In the genomic region with DNA sequence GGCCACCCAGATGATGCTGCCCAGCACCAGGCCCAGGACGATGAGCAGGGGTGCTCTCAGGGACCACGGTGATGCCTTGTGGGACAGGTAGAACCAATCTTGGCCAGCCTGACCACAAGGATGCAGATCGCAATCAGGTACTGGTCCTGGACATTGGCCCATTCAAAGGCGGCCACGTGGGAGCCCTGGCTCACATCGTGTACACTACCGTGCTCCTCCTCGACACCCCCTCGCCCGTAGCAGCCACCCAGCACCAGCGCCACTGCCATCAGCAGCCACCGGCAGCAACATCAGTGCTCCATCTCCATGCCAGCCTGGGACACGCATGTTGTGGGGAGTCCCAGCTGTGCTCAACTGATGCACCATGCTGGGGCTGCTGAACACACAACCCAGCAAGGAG, we compare ENCODE assay signal across 26 cellular contexts. TPM values are rescaled to one million over a fixed set of nuclear protein-coding genes. Genes with fewer than 3 reads are reported as not detected.
DNase-seq lines count a peak whose midpoint lies in the region; ATAC-seq and TF ChIP-seq lines count a peak whose summit lies in the region.
"Had no signal": no experiment of that assay in that cellular context is flagged by ENCODE, and none has a peak within 500 bp of the region (broad histone marks: within the 10 kb centered on the region; RNA-seq: fewer than 3 reads in every experiment).

No MANE protein-coding gene starts in this region.

- H2AK5ac ChIP-seq in IMR-90 (ENCODE audit: low read depth, low read length), result no peak overlapping the region

- POLR2A ChIA-PET in IMR-90 (lab: Charles Lee; ENCODE audit: unreplicated experiment), result no interaction called here

- dilution Hi-C loops in IMR-90 (cut with HindIII; ENCODE audit: low sequenced_read_pairs, unreplicated experiment), result no loop called here

- no peak overlapping the region for H2AK9ac ChIP-seq in IMR-90 (replicated peaks; ENCODE audit: low read depth, low read length, poor library complexity)

- H3K23ac ChIP-seq in IMR-90 (ENCODE audit: low read depth, low read length), result no peak overlapping the region

- no peak overlapping the region for H4K8ac ChIP-seq in IMR-90 (ENCODE audit: low read depth in 2 of 2, low read length in 2 of 2)

- no peak overlapping the region for H3K4me3 ChIP-seq in IMR-90 (ENCODE audit: insufficient read depth, low read depth, low read length)
- no peak overlapping the region for H3K4me3 ChIP-seq in upper lobe of right lung
- H3K4me3 ChIP-seq in vagina, result no peak overlapping the region
- H3K4me3 ChIP-seq: BLaER1, GM12878 had no signal

- no peak overlapping the region for H4K5ac ChIP-seq in IMR-90 (ENCODE audit: low read depth, low read length)

- no peaks in the 10 kb centered on the region for H3K36me3 Mint-ChIP-seq in osteocyte (ENCODE audit: unreplicated experiment)
- no peaks in the 10 kb centered on the region for H3K36me3 Mint-ChIP-seq in T-helper 2 cell treated with Interferon-gamma antibody and Interleukin-4, amounts not matched to agents 5 μg/mL and 100 μg/mL, for 36 hours (ENCODE audit: low read depth)
- H3K36me3 Mint-ChIP-seq: CD14-positive monocyte; CD4-positive, alpha-beta memory T cell; CD8-positive, alpha-beta memory T cell had no signal

- H3K9ac ChIP-seq in IMR-90 (ENCODE audit: low read depth, low read length), result no peak overlapping the region
- H3K9ac ChIP-seq: BLaER1 had no signal

- H4K20me1 ChIP-seq in IMR-90 (ENCODE audit: insufficient read depth, low read length), result no peaks in the 10 kb centered on the region
- H4K20me1 ChIP-seq: BLaER1 had no signal

- H3K9me1 ChIP-seq in IMR-90 (ENCODE audit: insufficient read depth, low read length), result no peaks in the 10 kb centered on the region

- intact Hi-C loops in IMR-90 (cut with micrococcal nuclease), result no loop called here
- intact Hi-C loops in upper lobe of right lung (cut with DNase I), result no loop called here
- intact Hi-C loops in vagina (cut with DNase I), result no loop called here

- TF ChIP-seq CTCF in IMR-90 (conservative IDR thresholded peaks at IDR 0.05; ENCODE audit: low read depth, low read length) (no peak), osteocyte (IDR thresholded peaks at IDR 0.05) (no peak), upper lobe of right lung (IDR thresholded peaks at IDR 0.05) (no peak), vagina (IDR thresholded peaks at IDR 0.05) (no peak)

- H3K36me3 ChIP-seq in IMR-90 (ENCODE audit: control insufficient read depth, insufficient read depth, low read length), result no peaks in the 10 kb centered on the region
- no peaks in the 10 kb centered on the region for H3K36me3 ChIP-seq in upper lobe of right lung
- H3K36me3 ChIP-seq in vagina, result no peaks in the 10 kb centered on the region
- H3K36me3 ChIP-seq: BE2C, BLaER1 had no signal

- no peak for TF ChIP-seq RAD21 in IMR-90 (IDR thresholded peaks at IDR 0.05; ENCODE audit: low read length)

- in situ Hi-C loops in IMR-90 (cut with MboI; ENCODE audit: low sequenced_read_pairs), result no loop called here

- H3K27me3 Mint-ChIP-seq in stimulated activated naive CD8-positive, alpha-beta T cell treated with anti-CD3 and anti-CD28 coated beads, Interleukin-15, amount 100 ng/mL, for 72 hours, result peaks cover 43% of the 10 kb centered on the region
- peaks cover 7% of the 10 kb centered on the region for H3K27me3 Mint-ChIP-seq in osteocyte (ENCODE audit: unreplicated experiment)
- peaks cover 19% of the 10 kb centered on the region for H3K27me3 Mint-ChIP-seq in T-helper 2 cell treated with Interferon-gamma antibody and Interleukin-4, amounts not matched to agents 5 μg/mL and 100 μg/mL, for 36 hours (ENCODE audit: low read depth)

- H3K27ac ChIP-seq in IMR-90 (ENCODE audit: insufficient read depth, low read length) (no peak overlapping the region), upper lobe of right lung (no peak overlapping the region), vagina (no peak overlapping the region)
- H3K27ac ChIP-seq: BLaER1 had no signal

- H3K79me1 ChIP-seq in IMR-90 (ENCODE audit: low read depth in 1 of 2, low read length in 2 of 2), result no peaks in the 10 kb centered on the region

- no peak overlapping the region for H4K91ac ChIP-seq in IMR-90 (ENCODE audit: insufficient read depth, low read depth, low read length)

- no peak for DNase-seq in stimulated activated naive CD8-positive, alpha-beta T cell treated with anti-CD3 and anti-CD28 coated beads, Interleukin-15, Interleukin-2, amounts not matched to agents 100 U/mL and 50 U/mL, for 24 hours
- no peak for DNase-seq in stimulated activated naive CD8-positive, alpha-beta T cell treated with anti-CD3 and anti-CD28 coated beads, Interleukin-15, amount 100 ng/mL, for 72 hours
- no peak for DNase-seq in IMR-90
- peak; percentile 67 for DNase-seq in osteocyte (ENCODE audit: extremely low spot score, unreplicated experiment)
- no peak for DNase-seq in upper lobe of right lung
- no peak for DNase-seq in vagina (ENCODE audit: extremely low spot score in 2 of 2)
- no peak for DNase-seq in T-helper 2 cell treated with Interferon-gamma antibody and Interleukin-4, amounts not matched to agents 5 μg/mL and 100 μg/mL, for 36 hours (ENCODE audit: low spot score)
- DNase-seq in activated CD4-positive, alpha-beta T cell treated with anti-CD3 and anti-CD28 coated beads, Interleukin-2, amount 50 U/mL, for 1 hour, result no peak
- DNase-seq: 8988T; ACHN; BE2C; C1 segment of cervical spinal cord; CD4-positive, alpha-beta memory T cell; CD4-positive, CD25-positive, alpha-beta regulatory T cell; CD8-positive, alpha-beta memory T cell; COR-L47; DMS 273 treated with DMSO at 0.1 percent for 48 hours; DMS153; DMS53; DMS79; DND-41; EL; GDM1 had no signal

- no peaks in the 10 kb centered on the region for H3K9me3 Mint-ChIP-seq in stimulated activated naive CD8-positive, alpha-beta T cell treated with anti-CD3 and anti-CD28 coated beads, Interleukin-15, amount 100 ng/mL, for 72 hours
- no peaks in the 10 kb centered on the region for H3K9me3 Mint-ChIP-seq in osteocyte (ENCODE audit: unreplicated experiment)
- H3K9me3 Mint-ChIP-seq in T-helper 2 cell treated with Interferon-gamma antibody and Interleukin-4, amounts not matched to agents 5 μg/mL and 100 μg/mL, for 36 hours, result no peaks in the 10 kb centered on the region
- H3K9me3 Mint-ChIP-seq: CD4-positive, CD25-positive, alpha-beta regulatory T cell; CD8-positive, alpha-beta memory T cell had no signal

- no peaks in the 10 kb centered on the region for H3K4me1 ChIP-seq in IMR-90 (ENCODE audit: control insufficient read depth, insufficient read depth, low read length)
- H3K4me1 ChIP-seq in upper lobe of right lung, result no peaks in the 10 kb centered on the region
- no peaks in the 10 kb centered on the region for H3K4me1 ChIP-seq in vagina
- H3K4me1 ChIP-seq: BE2C, BLaER1 had no signal

- H2BK120ac ChIP-seq in IMR-90 (ENCODE audit: low read depth, low read length), result no peak overlapping the region

- no peak overlapping the region for H3K14ac ChIP-seq in IMR-90 (replicated peaks; ENCODE audit: low read depth, low read length)

- H2BK15ac ChIP-seq in IMR-90 (ENCODE audit: low read depth, low read length), result no peak overlapping the region

- ATAC-seq in stimulated activated naive CD8-positive, alpha-beta T cell treated with anti-CD3 and anti-CD28 coated beads, Interleukin-15, Interleukin-2, amounts not matched to agents 100 U/mL and 50 U/mL, for 24 hours, result peak; percentile 21
- ATAC-seq in stimulated activated naive CD8-positive, alpha-beta T cell treated with anti-CD3 and anti-CD28 coated beads, Interleukin-15, amount 100 ng/mL, for 72 hours, result no peak
- ATAC-seq in IMR-90 (ENCODE audit: low read depth) (no peak), upper lobe of right lung (peak; percentile 17)
- ATAC-seq: GM12878 had no signal

- H2AFZ ChIP-seq in IMR-90 (replicated peaks; ENCODE audit: low read length, poor library complexity), result peak overlapping the region; percentile 29

- no peak overlapping the region for H3K18ac ChIP-seq in IMR-90 (ENCODE audit: low read depth, low read length)

- CTCF ChIA-PET in IMR-90 (lab: Yijun Ruan, JAX), result interaction anchor here (0.7 kb wide), 1 partner anchor 10 kb away, joined by 4 read pairs; no protein-coding TSS in a partner anchor

- BruUV-seq in IMR-90 (replicated peaks; lab: Mats Ljungman, UMichigan), result no TSS peak

- H3K56ac ChIP-seq in IMR-90 (ENCODE audit: extremely low read depth, insufficient read depth, low read length), result no peak overlapping the region

- H3K27ac Mint-ChIP-seq in stimulated activated naive CD8-positive, alpha-beta T cell treated with anti-CD3 and anti-CD28 coated beads, Interleukin-15, amount 100 ng/mL, for 72 hours, result no peak overlapping the region
- no peak overlapping the region for H3K27ac Mint-ChIP-seq in osteocyte (ENCODE audit: unreplicated experiment)
- no peak overlapping the region for H3K27ac Mint-ChIP-seq in T-helper 2 cell treated with Interferon-gamma antibody and Interleukin-4, amounts not matched to agents 5 μg/mL and 100 μg/mL, for 36 hours
- H3K27ac Mint-ChIP-seq: CD14-positive monocyte; CD4-positive, alpha-beta memory T cell; CD4-positive, CD25-positive, alpha-beta regulatory T cell; CD8-positive, alpha-beta memory T cell had no signal

- 81% methylated on average over 8 of the region's 13 CpGs; no CpG with 5 or more reads in 1 of the 2 experiments for WGBS in IMR-90 (ENCODE audit: extremely low coverage in 2 of 2, insufficient read length in 1 of 2), 2 experiments

- no peaks in the 10 kb centered on the region for H3K4me1 Mint-ChIP-seq in stimulated activated naive CD8-positive, alpha-beta T cell treated with anti-CD3 and anti-CD28 coated beads, Interleukin-15, amount 100 ng/mL, for 72 hours
- no peaks in the 10 kb centered on the region for H3K4me1 Mint-ChIP-seq in osteocyte (ENCODE audit: unreplicated experiment)
- no peaks in the 10 kb centered on the region for H3K4me1 Mint-ChIP-seq in T-helper 2 cell treated with Interferon-gamma antibody and Interleukin-4, amounts not matched to agents 5 μg/mL and 100 μg/mL, for 36 hours (ENCODE audit: low read depth)
- H3K4me1 Mint-ChIP-seq: CD14-positive monocyte; CD4-positive, alpha-beta memory T cell; CD4-positive, CD25-positive, alpha-beta regulatory T cell; CD8-positive, alpha-beta memory T cell had no signal

- no peak overlapping the region for H3K4ac ChIP-seq in IMR-90 (ENCODE audit: low read depth, low read length)

- H3K9me3 ChIP-seq in IMR-90 (ENCODE audit: control insufficient read depth, insufficient read depth, low read length) (peaks cover 2% of the 10 kb centered on the region; the same call in 1 of the 2 replicates), upper lobe of right lung (no peaks in the 10 kb centered on the region), vagina (no peaks in the 10 kb centered on the region)
- H3K9me3 ChIP-seq: BE2C, BLaER1 had no signal

- no peak overlapping the region for H3K4me2 ChIP-seq in IMR-90 (ENCODE audit: low read depth, low read length)
- H3K4me2 ChIP-seq: BLaER1 had no signal

- TF ChIP-seq POLR2A in IMR-90 (IDR thresholded peaks at IDR 0.05; ENCODE audit: low read depth, low read length) (no peak), vagina (IDR thresholded peaks at IDR 0.05) (no peak)

- no peak overlapping the region for H2BK20ac ChIP-seq in IMR-90 (ENCODE audit: low read depth, low read length)

- no peak overlapping the region for H3K4me3 Mint-ChIP-seq in stimulated activated naive CD8-positive, alpha-beta T cell treated with anti-CD3 and anti-CD28 coated beads, Interleukin-15, amount 100 ng/mL, for 72 hours
- no peak overlapping the region for H3K4me3 Mint-ChIP-seq in osteocyte (ENCODE audit: unreplicated experiment)
- no peak overlapping the region for H3K4me3 Mint-ChIP-seq in T-helper 2 cell treated with Interferon-gamma antibody and Interleukin-4, amounts not matched to agents 5 μg/mL and 100 μg/mL, for 36 hours
- H3K4me3 Mint-ChIP-seq: CD14-positive monocyte; CD4-positive, alpha-beta memory T cell; CD4-positive, CD25-positive, alpha-beta regulatory T cell; CD8-positive, alpha-beta memory T cell had no signal

- H2BK5ac ChIP-seq in IMR-90 (ENCODE audit: low read depth, low read length, poor library complexity, severe bottlenecking), result no peak overlapping the region

- H3K27me3 ChIP-seq in IMR-90 (ENCODE audit: control insufficient read depth, insufficient read depth, low read length) (peaks cover 37% of the 10 kb centered on the region), upper lobe of right lung (peaks cover 10% of the 10 kb centered on the region), vagina (no peaks in the 10 kb centered on the region)
- H3K27me3 ChIP-seq: BLaER1 had no signal

RNA-seq across cellular contexts. Expression of a gene that starts 39.0 kb away (rescaled TPM):
- total RNA-seq in IMR-90 (2012; rRNA removed) (1.9 and 2.3 TPM in 2 replicates), osteocyte (13.2 and 15.2 TPM in 2 replicates), upper lobe of right lung (15.7 TPM), vagina (12.0 TPM)
- 12.9 and 13.6 TPM in 2 replicates for polyA plus RNA-seq in IMR-90 (2012; rRNA removed)
- 3.8 and 3.9 TPM in 2 replicates for polyA plus RNA-seq in IMR-90 (2012; cell fraction: cytosol; rRNA removed)
- 111 and 126 TPM in 2 replicates for polyA plus RNA-seq in IMR-90 (2012; cell fraction: nucleus; rRNA removed; ENCODE audit: low replicate concordance)

RNA-seq across cellular contexts. Expression of a gene that starts 40.6 kb away (rescaled TPM):
- total RNA-seq in IMR-90 (2012; rRNA removed) (29.4 and 32.5 TPM in 2 replicates), osteocyte (58.2 and 69.6 TPM in 2 replicates), upper lobe of right lung (53.6 TPM), vagina (28.7 TPM)
- 18.9 and 22.6 TPM in 2 replicates for polyA plus RNA-seq in IMR-90 (2012; rRNA removed)
- polyA plus RNA-seq in IMR-90 (2012; cell fraction: cytosol; rRNA removed), result 6.3 and 8.7 TPM in 2 replicates
- polyA plus RNA-seq in IMR-90 (2012; cell fraction: nucleus; rRNA removed; ENCODE audit: low replicate concordance), result 14.4 and 46.9 TPM in 2 replicates

Comparison
In these comparisons a context has a peak if more than half of its experiments do, and no peak if none do; other contexts are left out.
1. ATAC-seq: peak in stimulated activated naive CD8-positive, alpha-beta T cell treated with anti-CD3 and anti-CD28 coated beads, Interleukin-15, Interleukin-2, amounts not matched to agents 100 U/mL and 50 U/mL, for 24 hours (single experiment) and upper lobe of right lung (single experiment); none in stimulated activated naive CD8-positive, alpha-beta T cell treated with anti-CD3 and anti-CD28 coated beads, Interleukin-15, amount 100 ng/mL, for 72 hours (single experiment) and IMR-90 (single experiment).